Comparison of ENCODE assay signal across 9 cellular contexts in the genomic region with DNA sequence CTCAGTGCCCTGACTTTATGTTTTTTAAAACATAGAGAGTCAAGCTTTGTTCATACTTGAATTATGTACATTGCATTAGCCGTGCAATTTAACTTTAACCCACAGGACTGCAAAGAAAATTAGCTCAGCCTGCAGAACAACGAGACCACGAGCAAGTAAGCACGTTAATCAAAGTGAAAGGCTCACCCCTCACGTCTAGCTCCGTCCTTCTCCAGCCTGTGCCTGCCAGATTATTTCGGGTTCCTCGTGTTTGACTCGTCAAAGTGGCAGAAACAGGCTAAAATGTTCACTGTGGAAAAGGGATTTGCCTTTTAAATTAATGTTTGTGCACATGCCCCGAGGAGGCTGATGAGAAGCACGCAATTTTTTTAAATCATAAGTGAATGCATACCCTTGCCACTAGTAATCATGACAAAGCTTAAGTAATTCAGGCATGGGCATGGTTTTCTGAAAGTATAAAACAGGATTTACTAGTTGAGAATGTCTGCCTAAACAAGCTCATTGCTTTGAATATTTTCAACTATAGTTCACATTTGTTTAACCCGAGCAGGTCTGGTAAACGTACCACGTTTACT. TPM values are rescaled to one million over a fixed set of nuclear protein-coding genes. Genes with fewer than 3 reads are reported as not detected.
DNase-seq lines count a peak whose midpoint lies in the region; ATAC-seq and TF ChIP-seq lines count a peak whose summit lies in the region.
"Had no signal": no experiment of that assay in that cellular context is flagged by ENCODE, and none has a peak within 500 bp of the region (broad histone marks: within the 10 kb centered on the region; RNA-seq: fewer than 3 reads in every experiment).

No MANE protein-coding gene starts in this region.

- no peaks in the 10 kb centered on the region for H3K27me3 Mint-ChIP-seq in osteocyte (ENCODE audit: unreplicated experiment)

- intact Hi-C loops in mammary epithelial cell (cut with micrococcal nuclease): no loop called here
- intact Hi-C loops in left ventricle myocardium inferior (cut with micrococcal nuclease): no loop called here

- H3K27ac ChIP-seq in mammary epithelial cell (ENCODE audit: insufficient read depth, low read depth, low read length): peak overlapping the region; percentile 58
- no peak overlapping the region for H3K27ac ChIP-seq in left ventricle myocardium inferior (replicated peaks)

- TF ChIP-seq CTCF in BJ (IDR thresholded peaks at IDR 0.05; ENCODE audit: insufficient read depth, low read depth, low read length) (no peak), mammary epithelial cell (conservative IDR thresholded peaks at IDR 0.05 in 1 of 2, IDR thresholded peaks at IDR 0.05 in 1 of 2; ENCODE audit: extremely low read depth in 1 of 2, insufficient read depth in 1 of 2, low read depth in 1 of 2, low read length in 2 of 2) (no peak), osteocyte (IDR thresholded peaks at IDR 0.05) (no peak), left ventricle myocardium inferior (IDR thresholded peaks at IDR 0.05; ENCODE audit: borderline replicate concordance) (no peak)

- H3K79me2 ChIP-seq in mammary epithelial cell (ENCODE audit: insufficient read depth, low read length): peaks cover 22% of the 10 kb centered on the region

- CTCF ChIA-PET in BJ (lab: Yijun Ruan, JAX): interaction anchor here (1.0 to 2.5 kb wide), 9 partner anchors 8 to 76 kb away, joined by 3 to 17 read pairs (median 4); no protein-coding TSS in a partner anchor
- CTCF ChIA-PET in mammary epithelial cell (lab: Charles Lee; ENCODE audit: low non-redundant PET): interaction anchor here (0.6 kb wide), 1 partner anchor 27 kb away, joined by 5 read pairs; no protein-coding TSS in a partner anchor

- H3K4me1 Mint-ChIP-seq in osteocyte (ENCODE audit: unreplicated experiment): peaks cover 42% of the 10 kb centered on the region

- H3K36me3 Mint-ChIP-seq in osteocyte (ENCODE audit: unreplicated experiment): peaks cover 5% of the 10 kb centered on the region

- ATAC-seq in HG03159 (IDR thresholded peaks at IDR 0.05; ENCODE audit: unreplicated experiment) (no peak), GM21529 (IDR thresholded peaks at IDR 0.05; ENCODE audit: unreplicated experiment) (no peak), GM18517 (IDR thresholded peaks at IDR 0.05; ENCODE audit: unreplicated experiment) (no peak)

- H3K36me3 ChIP-seq in BJ (ENCODE audit: control insufficient read depth, insufficient read depth, low read length) (no peaks in the 10 kb centered on the region; the same call in none of the 2 replicates), mammary epithelial cell (ENCODE audit: insufficient read depth, low read length) (peaks cover 15% of the 10 kb centered on the region), left ventricle myocardium inferior (peaks cover 53% of the 10 kb centered on the region)

- no peak for DNase-seq in BJ (ENCODE audit: low read depth)
- peak; percentile 54 for DNase-seq in NCI-H128 (lab: John Stamatoyannopoulos, UW; ENCODE audit: unreplicated experiment)
- DNase-seq in mammary epithelial cell: peak; percentile 51
- DNase-seq in osteocyte (ENCODE audit: extremely low spot score, unreplicated experiment): no peak
- no peak for DNase-seq in left ventricle myocardium inferior
- DNase-seq: Caco-2 had no signal

- no peak overlapping the region for H3K4me3 Mint-ChIP-seq in osteocyte (ENCODE audit: unreplicated experiment)

- 11% methylated on average over 14 of the region's 14 CpGs for WGBS in mammary epithelial cell (ENCODE audit: low coverage, missing lambda C conversion rate)

- no peaks in the 10 kb centered on the region for H3K27me3 ChIP-seq in BJ (ENCODE audit: control insufficient read depth, insufficient read depth, low read length)
- H3K27me3 ChIP-seq in mammary epithelial cell (ENCODE audit: insufficient read depth, low read length): no peaks in the 10 kb centered on the region
- no peaks in the 10 kb centered on the region for H3K27me3 ChIP-seq in left ventricle myocardium inferior (ENCODE audit: low read depth)

- POLR2A ChIA-PET in BJ (lab: Charles Lee): interaction anchor here (0.5 to 1.0 kb wide), 3 partner anchors 18 to 28 kb away, joined by 3 to 4 read pairs (median 3); no protein-coding TSS in a partner anchor

- peak overlapping the region; percentile 57 for H3K9ac ChIP-seq in mammary epithelial cell (ENCODE audit: insufficient read depth, low read length)

- peak overlapping the region; percentile 86 for H3K4me2 ChIP-seq in mammary epithelial cell (ENCODE audit: insufficient read depth, low read depth, low read length)

- H3K9me3 Mint-ChIP-seq in osteocyte (ENCODE audit: unreplicated experiment): no peaks in the 10 kb centered on the region

- BruUV-seq in mammary epithelial cell (replicated peaks; lab: Mats Ljungman, UMichigan): no TSS peak

- H4K20me1 ChIP-seq in mammary epithelial cell (ENCODE audit: insufficient read depth, low read length): no peaks in the 10 kb centered on the region

- H3K9me3 ChIP-seq in mammary epithelial cell (replicated peaks; ENCODE audit: insufficient read depth, low read length): no peaks in the 10 kb centered on the region
- no peaks in the 10 kb centered on the region for H3K9me3 ChIP-seq in left ventricle myocardium inferior (replicated peaks)
- H3K9me3 ChIP-seq: Caco-2 had no signal

- H3K4me1 ChIP-seq in mammary epithelial cell (ENCODE audit: insufficient read depth, low read length): peaks cover 15% of the 10 kb centered on the region
- H3K4me1 ChIP-seq in left ventricle myocardium inferior: peaks cover 39% of the 10 kb centered on the region
- H3K4me1 ChIP-seq: Caco-2 had no signal

- dilution Hi-C loops in mammary epithelial cell (cut with HindIII; ENCODE audit: low sequenced_read_pairs): loop anchor here (5.0 kb wide), 1 partner anchor 44 kb away; no protein-coding TSS in a partner anchor

- H2AFZ ChIP-seq in mammary epithelial cell (ENCODE audit: low read depth, low read length): peak overlapping the region; percentile 84

- peak overlapping the region; percentile 9 for H3K4me3 ChIP-seq in BJ (ENCODE audit: low read depth, low read length)
- H3K4me3 ChIP-seq in mammary epithelial cell (replicated peaks in 1 of 3; ENCODE audit: insufficient read depth in 1 of 3, low read depth in 2 of 3, low read length in 3 of 3): peak overlapping the region; percentile 3 to 39 (median 35)
- no peak overlapping the region for H3K4me3 ChIP-seq in left ventricle myocardium inferior

- peak overlapping the region; percentile 54 for H3K27ac Mint-ChIP-seq in osteocyte (ENCODE audit: unreplicated experiment)

- in situ Hi-C loops in mammary epithelial cell (cut with MboI; ENCODE audit: low sequenced_read_pairs in 2 of 2): no loop called here

RNA-seq across cellular contexts. Expression of a gene that starts 15.3 kb away (rescaled TPM):
- polyA plus RNA-seq in BJ (2011; rRNA removed) (62.0 and 77.4 TPM in 2 replicates), mammary epithelial cell (33.8 TPM)
- 92.7 and 105 TPM in 2 replicates for polyA minus RNA-seq in BJ (2011; rRNA and poly(A)+ RNA removed)
- total RNA-seq in mammary epithelial cell (100 to 1,000 TPM in 1 of 2 donors, 10 to 100 TPM in 1; 64.7 to 110 TPM), osteocyte (41.8 and 43.9 TPM in 2 replicates), left ventricle myocardium inferior (116 TPM)
- 57.1 TPM for polyA minus RNA-seq in mammary epithelial cell

Comparison
In these comparisons a context has a peak if more than half of its experiments do, and no peak if none do; other contexts are left out.
1. DNase-seq: peak in NCI-H128 (single experiment) and mammary epithelial cell (single experiment); none in BJ (single experiment), osteocyte (single experiment) and left ventricle myocardium inferior (single experiment).